Comparison of ENCODE assay signal across 1 cellular context in the genomic region with DNA sequence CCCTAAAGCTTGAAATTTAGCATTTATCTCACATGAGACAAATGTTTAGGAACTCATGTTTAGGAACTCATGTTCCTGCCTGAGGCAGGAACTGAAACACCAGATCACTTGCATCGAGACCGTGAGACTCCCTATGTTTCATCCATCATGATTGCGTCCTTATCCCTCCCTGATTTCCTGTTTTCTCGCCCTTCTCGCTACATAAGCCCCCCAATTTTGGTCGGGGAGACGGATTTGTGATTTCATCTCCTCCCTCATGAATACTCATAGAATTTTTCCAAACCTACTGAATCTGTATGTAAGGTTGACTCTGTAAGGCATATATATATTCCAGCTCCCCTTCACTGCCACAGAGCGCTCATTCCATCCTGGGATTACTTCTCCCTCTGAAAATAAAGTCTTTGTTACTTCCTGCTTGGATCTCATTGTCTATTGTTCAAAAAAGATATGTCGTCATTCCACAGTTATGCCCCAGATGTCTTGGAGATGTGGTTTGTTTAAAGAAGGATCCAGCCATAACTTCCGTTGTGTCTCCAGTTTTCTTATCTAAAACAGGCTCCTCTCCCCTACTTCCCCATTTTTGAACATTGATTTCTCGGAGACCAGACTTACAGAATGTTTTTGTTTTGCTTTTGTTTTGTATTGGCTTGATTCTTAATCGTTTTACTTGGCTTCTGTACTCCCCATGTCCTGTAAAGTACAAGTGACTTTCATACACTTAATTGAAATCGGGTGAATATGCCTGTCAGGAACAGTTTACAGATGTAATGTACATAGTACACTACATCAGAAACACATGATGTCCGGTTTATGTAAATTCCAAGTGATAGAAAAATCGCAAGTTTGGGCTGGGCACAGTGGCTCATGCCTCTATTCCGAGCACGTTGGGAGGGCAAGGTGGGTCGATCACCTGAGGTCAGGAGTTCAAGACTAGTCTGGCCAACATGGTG.
TF ChIP-seq lines count a peak whose summit lies in the region.

No MANE protein-coding gene starts in this region.

TF ChIP-seq in K562, 482 proteins besides CTCF, POLR2A, EP300 and RAD21 (continued from another document and continues in another):
- TF ChIP-seq POU5F1 (IDR thresholded peaks at IDR 0.05; ENCODE audit: borderline replicate concordance, low read depth, low read length, partially characterized antibody) (peak; percentile 12), DPF2 (IDR thresholded peaks at IDR 0.05) (peak; percentile 89), BRCA1 (IDR thresholded peaks at IDR 0.05) (no peak), BRCA1 (CRISPR knock-in tag; IDR thresholded peaks at IDR 0.05) (no peak), POLR2AphosphoS5 (IDR thresholded peaks at IDR 0.05; ENCODE audit: control insufficient read depth, insufficient read depth, low read depth, low read length) (peak; percentile 46), ZBTB34 (CRISPR knock-in tag; IDR thresholded peaks at IDR 0.05) (no peak), NUFIP1 (IDR thresholded peaks at IDR 0.05; ENCODE audit: partially characterized antibody) (no peak), CBFA2T2 (conservative IDR thresholded peaks at IDR 0.05) (peak; percentile 70), SMAD1 (IDR thresholded peaks at IDR 0.05; ENCODE audit: low read depth, low read length, partially characterized antibody) (no peak), ZNF785 (CRISPR knock-in tag; IDR thresholded peaks at IDR 0.05) (no peak), SIN3A (IDR thresholded peaks at IDR 0.05; ENCODE audit: borderline replicate concordance in 2 of 2, control insufficient read depth in 1 of 2, low read depth in 2 of 2, low read length in 2 of 2) (no peak; a peak in 3 of 4 replicates), CBX2 (IDR thresholded peaks at IDR 0.05; ENCODE audit: insufficient read depth, low read length, poor library complexity, severe bottlenecking) (no peak), EP400 (IDR thresholded peaks at IDR 0.05) (peak; percentile 67), ZNF134 (CRISPR knock-in tag; conservative IDR thresholded peaks at IDR 0.05) (no peak), ARID1B (IDR thresholded peaks at IDR 0.05) (peak; percentile 89), ZBTB2 (IDR thresholded peaks at IDR 0.05) (no peak; the same call in 1 of the 2 replicates), E2F3 (CRISPR knock-in tag; IDR thresholded peaks at IDR 0.05) (no peak), ZNF165 (CRISPR knock-in tag; IDR thresholded peaks at IDR 0.05; ENCODE audit: borderline replicate concordance) (no peak), TEAD1 (CRISPR knock-in tag; IDR thresholded peaks at IDR 0.05) (peak; percentile 81 to 85; a peak in 2 of 4 replicates), ZNF57 (CRISPR knock-in tag; IDR thresholded peaks at IDR 0.05) (no peak), POLR2B (IDR thresholded peaks at IDR 0.05; ENCODE audit: low read depth, partially characterized antibody) (peak; percentile 58), PTTG1 (tag; IDR thresholded peaks at IDR 0.05; ENCODE audit: low read depth) (no peak), ZNF175 (CRISPR knock-in tag; IDR thresholded peaks at IDR 0.05; ENCODE audit: low read depth) (peak; percentile 57; the same call in 1 of the 2 replicates), ZNF133 (CRISPR knock-in tag; IDR thresholded peaks at IDR 0.05) (no peak), CREBBP (IDR thresholded peaks at IDR 0.05; ENCODE audit: low read depth, low read length) (no peak), PATZ1 (CRISPR knock-in tag; IDR thresholded peaks at IDR 0.05; ENCODE audit: borderline replicate concordance) (no peak), RFX1 (IDR thresholded peaks at IDR 0.05) (peak; percentile 24; the same call in 1 of the 2 replicates), ZNF589 (CRISPR knock-in tag; IDR thresholded peaks at IDR 0.05; ENCODE audit: low read depth) (no peak), TOE1 (IDR thresholded peaks at IDR 0.05; ENCODE audit: borderline replicate concordance) (peak; percentile 60; the same call in 1 of the 2 replicates), TOE1 (CRISPR knock-in tag; IDR thresholded peaks at IDR 0.05; ENCODE audit: borderline replicate concordance, low read depth) (peak; percentile 5; the same call in 1 of the 2 replicates), TARDBP (IDR thresholded peaks at IDR 0.05) (no peak), ILK (tag; IDR thresholded peaks at IDR 0.05; ENCODE audit: borderline replicate concordance, low read depth) (no peak), TAF1 (IDR thresholded peaks at IDR 0.05; ENCODE audit: control insufficient read depth, extremely low read depth, insufficient read depth, low read length, severe bottlenecking) (no peak), ZNF253 (CRISPR knock-in tag; conservative IDR thresholded peaks at IDR 0.05) (0 out of 2 replicates have a peak, but pooled peaks have one; percentile 63), HNRNPLL (IDR thresholded peaks at IDR 0.05; ENCODE audit: low read depth, low read length, poor library complexity, severe bottlenecking) (no peak), SMAD3 (CRISPR knock-in tag; conservative IDR thresholded peaks at IDR 0.05) (no peak; the same call in 1 of the 2 replicates), ZNF436 (CRISPR knock-in tag; IDR thresholded peaks at IDR 0.05) (peak; percentile 32; the same call in 1 of the 2 replicates)
- TF ChIP-seq, protein P1, sequence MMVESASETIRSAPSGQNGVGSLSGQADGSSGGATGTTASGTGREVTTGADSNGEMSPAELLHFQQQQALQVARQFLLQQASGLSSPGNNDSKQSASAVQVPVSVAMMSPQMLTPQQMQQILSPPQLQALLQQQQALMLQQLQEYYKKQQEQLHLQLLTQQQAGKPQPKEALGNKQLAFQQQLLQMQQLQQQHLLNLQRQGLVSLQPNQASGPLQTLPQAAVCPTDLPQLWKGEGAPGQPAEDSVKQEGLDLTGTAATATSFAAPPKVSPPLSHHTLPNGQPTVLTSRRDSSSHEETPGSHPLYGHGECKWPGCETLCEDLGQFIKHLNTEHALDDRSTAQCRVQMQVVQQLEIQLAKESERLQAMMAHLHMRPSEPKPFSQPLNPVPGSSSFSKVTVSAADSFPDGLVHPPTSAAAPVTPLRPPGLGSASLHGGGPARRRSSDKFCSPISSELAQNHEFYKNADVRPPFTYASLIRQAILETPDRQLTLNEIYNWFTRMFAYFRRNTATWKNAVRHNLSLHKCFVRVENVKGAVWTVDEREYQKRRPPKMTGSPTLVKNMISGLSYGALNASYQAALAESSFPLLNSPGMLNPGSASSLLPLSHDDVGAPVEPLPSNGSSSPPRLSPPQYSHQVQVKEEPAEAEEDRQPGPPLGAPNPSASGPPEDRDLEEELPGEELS (CRISPR knock-in tag; IDR thresholded peaks at IDR 0.05; ENCODE audit: borderline replicate concordance) = no peak
- TF ChIP-seq, protein P2, sequence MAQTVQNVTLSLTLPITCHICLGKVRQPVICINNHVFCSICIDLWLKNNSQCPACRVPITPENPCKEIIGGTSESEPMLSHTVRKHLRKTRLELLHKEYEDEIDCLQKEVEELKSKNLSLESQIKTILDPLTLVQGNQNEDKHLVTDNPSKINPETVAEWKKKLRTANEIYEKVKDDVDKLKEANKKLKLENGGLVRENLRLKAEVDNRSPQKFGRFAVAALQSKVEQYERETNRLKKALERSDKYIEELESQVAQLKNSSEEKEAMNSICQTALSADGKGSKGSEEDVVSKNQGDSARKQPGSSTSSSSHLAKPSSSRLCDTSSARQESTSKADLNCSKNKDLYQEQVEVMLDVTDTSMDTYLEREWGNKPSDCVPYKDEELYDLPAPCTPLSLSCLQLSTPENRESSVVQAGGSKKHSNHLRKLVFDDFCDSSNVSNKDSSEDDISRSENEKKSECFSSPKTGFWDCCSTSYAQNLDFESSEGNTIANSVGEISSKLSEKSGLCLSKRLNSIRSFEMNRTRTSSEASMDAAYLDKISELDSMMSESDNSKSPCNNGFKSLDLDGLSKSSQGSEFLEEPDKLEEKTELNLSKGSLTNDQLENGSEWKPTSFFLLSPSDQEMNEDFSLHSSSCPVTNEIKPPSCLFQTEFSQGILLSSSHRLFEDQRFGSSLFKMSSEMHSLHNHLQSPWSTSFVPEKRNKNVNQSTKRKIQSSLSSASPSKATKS (CRISPR knock-in tag; IDR thresholded peaks at IDR 0.05) = 0 out of 2 replicates have a peak, but pooled peaks have one; percentile 65
- TF ChIP-seq, protein P3, sequence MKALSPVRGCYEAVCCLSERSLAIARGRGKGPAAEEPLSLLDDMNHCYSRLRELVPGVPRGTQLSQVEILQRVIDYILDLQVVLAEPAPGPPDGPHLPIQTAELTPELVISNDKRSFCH (CRISPR knock-in tag; IDR thresholded peaks at IDR 0.05) = no peak
- TF ChIP-seq, protein P3 (tag; IDR thresholded peaks at IDR 0.05) = no peak
- TF ChIP-seq, protein P4, sequence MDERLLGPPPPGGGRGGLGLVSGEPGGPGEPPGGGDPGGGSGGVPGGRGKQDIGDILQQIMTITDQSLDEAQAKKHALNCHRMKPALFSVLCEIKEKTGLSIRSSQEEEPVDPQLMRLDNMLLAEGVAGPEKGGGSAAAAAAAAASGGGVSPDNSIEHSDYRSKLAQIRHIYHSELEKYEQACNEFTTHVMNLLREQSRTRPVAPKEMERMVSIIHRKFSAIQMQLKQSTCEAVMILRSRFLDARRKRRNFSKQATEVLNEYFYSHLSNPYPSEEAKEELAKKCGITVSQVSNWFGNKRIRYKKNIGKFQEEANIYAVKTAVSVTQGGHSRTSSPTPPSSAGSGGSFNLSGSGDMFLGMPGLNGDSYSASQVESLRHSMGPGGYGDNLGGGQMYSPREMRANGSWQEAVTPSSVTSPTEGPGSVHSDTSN (CRISPR knock-in tag; IDR thresholded peaks at IDR 0.05; ENCODE audit: low read depth) = no peak
- TF ChIP-seq, protein P4 (tag; conservative IDR thresholded peaks at IDR 0.05; ENCODE audit: low read depth) = no peak
- TF ChIP-seq, protein P5, sequence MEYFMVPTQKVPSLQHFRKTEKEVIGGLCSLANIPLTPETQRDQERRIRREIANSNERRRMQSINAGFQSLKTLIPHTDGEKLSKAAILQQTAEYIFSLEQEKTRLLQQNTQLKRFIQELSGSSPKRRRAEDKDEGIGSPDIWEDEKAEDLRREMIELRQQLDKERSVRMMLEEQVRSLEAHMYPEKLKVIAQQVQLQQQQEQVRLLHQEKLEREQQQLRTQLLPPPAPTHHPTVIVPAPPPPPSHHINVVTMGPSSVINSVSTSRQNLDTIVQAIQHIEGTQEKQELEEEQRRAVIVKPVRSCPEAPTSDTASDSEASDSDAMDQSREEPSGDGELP (CRISPR knock-in tag; IDR thresholded peaks at IDR 0.05; ENCODE audit: borderline replicate concordance) = no peak
- TF ChIP-seq, protein P6, sequence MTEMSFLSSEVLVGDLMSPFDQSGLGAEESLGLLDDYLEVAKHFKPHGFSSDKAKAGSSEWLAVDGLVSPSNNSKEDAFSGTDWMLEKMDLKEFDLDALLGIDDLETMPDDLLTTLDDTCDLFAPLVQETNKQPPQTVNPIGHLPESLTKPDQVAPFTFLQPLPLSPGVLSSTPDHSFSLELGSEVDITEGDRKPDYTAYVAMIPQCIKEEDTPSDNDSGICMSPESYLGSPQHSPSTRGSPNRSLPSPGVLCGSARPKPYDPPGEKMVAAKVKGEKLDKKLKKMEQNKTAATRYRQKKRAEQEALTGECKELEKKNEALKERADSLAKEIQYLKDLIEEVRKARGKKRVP (CRISPR knock-in tag; IDR thresholded peaks at IDR 0.05) = no peak
